In genomic region chr4:6840062-6840976, GRCh38 we compare ENCODE assay signal across 1 cellular context.
TF ChIP-seq lines count a peak whose summit lies in the region.

No MANE protein-coding gene starts in this region.

TF ChIP-seq in K562, 482 proteins besides CTCF, POLR2A, EP300 and RAD21 (continued from another document):
- TF ChIP-seq ZNF395 (CRISPR knock-in tag; IDR thresholded peaks at IDR 0.05) (no peak), ARHGAP35 (IDR thresholded peaks at IDR 0.05; ENCODE audit: partially characterized antibody) (no peak), DMBX1 (CRISPR knock-in tag; IDR thresholded peaks at IDR 0.05; ENCODE audit: borderline replicate concordance) (no peak), POLR2B (IDR thresholded peaks at IDR 0.05; ENCODE audit: low read depth, partially characterized antibody) (no peak), ZC3H8 (IDR thresholded peaks at IDR 0.05) (no peak), TEAD1 (CRISPR knock-in tag; IDR thresholded peaks at IDR 0.05) (no peak), GATAD2A (IDR thresholded peaks at IDR 0.05) (no peak), PHF20 (IDR thresholded peaks at IDR 0.05; ENCODE audit: partially characterized antibody) (no peak), JUND (IDR thresholded peaks at IDR 0.05; ENCODE audit: borderline replicate concordance, low read depth, low read length) (no peak), JUND (tag; IDR thresholded peaks at IDR 0.05; ENCODE audit: borderline replicate concordance, low read depth, low read length) (no peak), PML (IDR thresholded peaks at IDR 0.05; ENCODE audit: low read length) (no peak), CTBP1 (IDR thresholded peaks at IDR 0.05; ENCODE audit: borderline replicate concordance) (peak; percentile 41; the same call in 1 of the 2 replicates), NFE2 (IDR thresholded peaks at IDR 0.05; ENCODE audit: low read depth) (no peak), ILK (tag; IDR thresholded peaks at IDR 0.05; ENCODE audit: borderline replicate concordance, low read depth) (no peak), CBX8 (IDR thresholded peaks at IDR 0.05; ENCODE audit: borderline replicate concordance, extremely low read depth, low read depth, low read length, poor library complexity, severe bottlenecking) (no peak), ZNF263 (CRISPR knock-in tag; IDR thresholded peaks at IDR 0.05; ENCODE audit: borderline replicate concordance) (peak; percentile 20; the same call in 1 of the 2 replicates), YBX1 (IDR thresholded peaks at IDR 0.05) (no peak), ARID3A (IDR thresholded peaks at IDR 0.05; ENCODE audit: borderline replicate concordance, low read depth, low read length) (no peak), HLTF (IDR thresholded peaks at IDR 0.05) (no peak), ILF3 (IDR thresholded peaks at IDR 0.05; ENCODE audit: borderline replicate concordance) (no peak), MAFK (IDR thresholded peaks at IDR 0.05; ENCODE audit: low read length) (no peak), MTA1 (IDR thresholded peaks at IDR 0.05; ENCODE audit: borderline replicate concordance) (no peak), E2F6 (IDR thresholded peaks at IDR 0.05; ENCODE audit: borderline replicate concordance in 1 of 2, extremely low read depth in 1 of 2, insufficient read depth in 1 of 2, insufficient read length in 1 of 2, low read depth in 1 of 2, low read length in 1 of 2, poor library complexity in 1 of 2, severe bottlenecking in 1 of 2) (no peak), UBTF (IDR thresholded peaks at IDR 0.05; ENCODE audit: borderline replicate concordance in 1 of 2, low read depth in 2 of 2, low read length in 2 of 2) (no peak), MED1 (CRISPR knock-in tag; IDR thresholded peaks at IDR 0.05; ENCODE audit: borderline replicate concordance) (no peak), HDGF (IDR thresholded peaks at IDR 0.05) (peak; percentile 27; the same call in 1 of the 2 replicates), GABPA (tag; conservative IDR thresholded peaks at IDR 0.05; ENCODE audit: low read depth) (no peak), ATF4 (CRISPR knock-in tag; IDR thresholded peaks at IDR 0.05) (no peak), CBFA2T2 (conservative IDR thresholded peaks at IDR 0.05) (peak; percentile 44), PBX2 (CRISPR knock-in tag; IDR thresholded peaks at IDR 0.05; ENCODE audit: low read depth) (no peak), PBX2 (tag; conservative IDR thresholded peaks at IDR 0.05; ENCODE audit: low read depth) (no peak), KDM1A (IDR thresholded peaks at IDR 0.05) (peak; percentile 33 to 56; a peak in 2 of 4 replicates), USF2 (CRISPR knock-in tag; IDR thresholded peaks at IDR 0.05) (peak; percentile 85), HMGN3 (IDR thresholded peaks at IDR 0.05; ENCODE audit: borderline replicate concordance, extremely low read depth, insufficient read length, low read depth, low read length) (no peak), ZNF778 (CRISPR knock-in tag; IDR thresholded peaks at IDR 0.05) (no peak), PHTF2 (CRISPR knock-in tag; IDR thresholded peaks at IDR 0.05) (no peak)
